10 cellular contexts compared by ENCODE assay signal in genomic region chr12:71865166-71865713, GRCh38. TPM values are rescaled to one million over a fixed set of nuclear protein-coding genes. Genes with fewer than 3 reads are reported as not detected.
DNase-seq lines count a peak whose midpoint lies in the region; ATAC-seq and TF ChIP-seq lines count a peak whose summit lies in the region.
"Had no signal": no experiment of that assay in that cellular context is flagged by ENCODE, and none has a peak within 500 bp of the region (broad histone marks: within the 10 kb centered on the region; RNA-seq: fewer than 3 reads in every experiment).

No MANE protein-coding gene starts in this region.

- H3K27ac ChIP-seq in breast epithelium = no peak overlapping the region

- DNase-seq in MCF 10A (ENCODE audit: unreplicated experiment) (peak; percentile 63), breast epithelium (ENCODE audit: low spot score in 2 of 2) (no peak), T-helper 17 cell (no peak), fibroblast of villous mesenchyme (ENCODE audit: low read depth) (peak; percentile 72), stromal cell of bone marrow (ENCODE audit: low read depth) (peak; percentile 61), NCI-H2029 treated with DMSO at 0.1 percent for 48 hours (lab: John Stamatoyannopoulos, UW) (no peak)
- no peak for DNase-seq in activated CD4-positive, alpha-beta T cell treated with anti-CD3 and anti-CD28 coated beads for 48 hours
- DNase-seq: NCI-H524 treated with DMSO at 0.1 percent for 48 hours had no signal

- peaks cover 19% of the 10 kb centered on the region for H3K4me1 Mint-ChIP-seq in MCF 10A (ENCODE audit: insufficient read depth, unreplicated experiment)
- peaks cover 36% of the 10 kb centered on the region for H3K4me1 Mint-ChIP-seq in T-helper 17 cell
- H3K4me1 Mint-ChIP-seq: neural crest cell had no signal

- H3K27ac Mint-ChIP-seq in MCF 10A (ENCODE audit: low read depth, unreplicated experiment) = peak overlapping the region; percentile 16
- peak overlapping the region; percentile 85 for H3K27ac Mint-ChIP-seq in T-helper 17 cell

- H3K9me3 Mint-ChIP-seq in MCF 10A (ENCODE audit: unreplicated experiment) = peaks cover 8% of the 10 kb centered on the region

- H3K4me1 ChIP-seq in breast epithelium = no peaks in the 10 kb centered on the region

- no peak for TF ChIP-seq POLR2A in breast epithelium (IDR thresholded peaks at IDR 0.05)

- ATAC-seq in T-helper 17 cell (no peak), GM21390 (IDR thresholded peaks at IDR 0.05; ENCODE audit: unreplicated experiment) (no peak)

- POLR2A ChIA-PET in MCF 10A (lab: Yijun Ruan, JAX) = interaction anchor here (1.0 kb wide), 1 partner anchor 25 kb away, joined by 3 read pairs; no protein-coding TSS in a partner anchor

- no TSS peak for BruUV-seq in MCF 10A (replicated peaks; lab: Mats Ljungman, UMichigan)

- H3K9me3 ChIP-seq in breast epithelium (peaks cover 28 to 33% of the 10 kb centered on the region in 2 donors), T-helper 17 cell (ENCODE audit: control insufficient read depth, low read length, poor library complexity, severe bottlenecking) (peaks cover 6% of the 10 kb centered on the region)

- H3K36me3 ChIP-seq in breast epithelium = no peaks in the 10 kb centered on the region

- H3K4me3 Mint-ChIP-seq in MCF 10A (ENCODE audit: unreplicated experiment) (no peak overlapping the region), T-helper 17 cell (peak overlapping the region; percentile 10)
- H3K4me3 Mint-ChIP-seq: neural crest cell had no signal

- no peaks in the 10 kb centered on the region for H3K27me3 Mint-ChIP-seq in MCF 10A (ENCODE audit: insufficient read depth, unreplicated experiment)
- no peaks in the 10 kb centered on the region for H3K27me3 Mint-ChIP-seq in T-helper 17 cell

- intact Hi-C loops in MCF 10A (cut with micrococcal nuclease) = no loop called here
- intact Hi-C loops in breast epithelium (cut with DNase I; ENCODE audit: low total_unique reads) = no loop called here

- no peaks in the 10 kb centered on the region for H3K27me3 ChIP-seq in breast epithelium

- CTCF ChIA-PET in MCF 10A (lab: Yijun Ruan, JAX) = interaction anchor here (1.1 to 1.6 kb wide), 2 partner anchors 19 to 70 kb away, joined by 4 to 8 read pairs; no protein-coding TSS in a partner anchor

- H3K36me3 Mint-ChIP-seq in MCF 10A (ENCODE audit: insufficient read depth, unreplicated experiment) (no peaks in the 10 kb centered on the region), T-helper 17 cell (ENCODE audit: low read depth) (peaks cover 5% of the 10 kb centered on the region)

- no peak overlapping the region for H3K4me3 ChIP-seq in breast epithelium
- H3K4me3 ChIP-seq in fibroblast of villous mesenchyme (ENCODE audit: low read depth, low read length) = no peak overlapping the region

- TF ChIP-seq CTCF in MCF 10A (IDR thresholded peaks at IDR 0.05; ENCODE audit: unreplicated experiment) (no peak), breast epithelium (IDR thresholded peaks at IDR 0.05) (no peak), fibroblast of villous mesenchyme (IDR thresholded peaks at IDR 0.05; ENCODE audit: insufficient read depth, low read depth, low read length) (no peak)

RNA-seq across cellular contexts. Expression of gene TBC1D15, which starts 25.7 kb away (rescaled TPM):
- total RNA-seq in MCF 10A (2022) (42.4 and 43.8 TPM in 2 replicates), breast epithelium (10 to 100 TPM; 56.7 to 64.2 (median 59.8) TPM), T-helper 17 cell (10 to 100 TPM; 77.3 to 97.2 TPM), fibroblast of villous mesenchyme (16.4 and 18.0 TPM in 2 replicates)

Comparison
In these comparisons a context has a peak if more than half of its experiments do, and no peak if none do; other contexts are left out.
1. DNase-seq: peak in MCF 10A (single experiment), fibroblast of villous mesenchyme (single experiment) and stromal cell of bone marrow (single experiment); none in breast epithelium (0 of 2), T-helper 17 cell (0 of 3), activated CD4-positive, alpha-beta T cell treated with anti-CD3 and anti-CD28 coated beads for 48 hours (single experiment) and NCI-H2029 treated with DMSO at 0.1 percent for 48 hours (single experiment).